ENCODE assay signal across 11 cellular contexts in genomic region chr17:42251115-42251514, GRCh38. TPM values are rescaled to one million over a fixed set of nuclear protein-coding genes. Genes with fewer than 3 reads are reported as not detected.
DNase-seq lines count a peak whose midpoint lies in the region; ATAC-seq, FAIRE-seq and TF ChIP-seq lines count a peak whose summit lies in the region.
"Had no signal": no experiment of that assay in that cellular context is flagged by ENCODE, and none has a peak within 500 bp of the region (broad histone marks: within the 10 kb centered on the region; RNA-seq: fewer than 3 reads in every experiment).

No MANE protein-coding gene starts in this region.

- no peaks in the 10 kb centered on the region for H3K9me3 Mint-ChIP-seq in natural killer cell
- H3K9me3 Mint-ChIP-seq in activated T-cell treated with anti-CD3 and anti-CD28 coated beads, Interleukin-2, amount 50 U/mL, for 4 hours = no peaks in the 10 kb centered on the region

- no peak for FAIRE-seq in bronchial epithelial cell (lab: Jason Lieb, UNC)
- FAIRE-seq: colon had no signal

- peaks cover 46 to 53% of the 10 kb centered on the region in 2 donors for H3K4me1 Mint-ChIP-seq in natural killer cell
- peaks cover 77% of the 10 kb centered on the region for H3K4me1 Mint-ChIP-seq in activated T-cell treated with anti-CD3 and anti-CD28 coated beads, Interleukin-2, amount 50 U/mL, for 4 hours (ENCODE audit: low read depth)

- H3K4me3 ChIP-seq in DOHH2 (ENCODE audit: low read length) (peak overlapping the region; percentile 8), LNCaP clone FGC (ENCODE audit: low read depth, low read length) (no peak overlapping the region), bronchial epithelial cell (ENCODE audit: low read depth, low read length) (no peak overlapping the region)

- H3K36me3 Mint-ChIP-seq in natural killer cell = no peaks in the 10 kb centered on the region
- peaks cover 9% of the 10 kb centered on the region for H3K36me3 Mint-ChIP-seq in activated T-cell treated with anti-CD3 and anti-CD28 coated beads, Interleukin-2, amount 50 U/mL, for 4 hours (ENCODE audit: insufficient read depth)

- H3K27ac ChIP-seq in DOHH2 (ENCODE audit: low read depth, low read length) = peak overlapping the region; percentile 84

- intact Hi-C loops in natural killer cell (cut with micrococcal nuclease) = no loop called here

- peak overlapping the region; percentile 69 for H3K4me2 ChIP-seq in DOHH2 (ENCODE audit: low read length)

- H3K9me2 ChIP-seq in DOHH2 (replicated peaks; ENCODE audit: control insufficient read depth, low read length) = no peaks in the 10 kb centered on the region

- H4K20me1 ChIP-seq in DOHH2 (ENCODE audit: control insufficient read depth, insufficient read depth, low read depth, low read length) = no peaks in the 10 kb centered on the region

- peaks cover 94% of the 10 kb centered on the region for H3K4me1 ChIP-seq in DOHH2 (ENCODE audit: control insufficient read depth, low read length)

- H3K27me3 Mint-ChIP-seq in natural killer cell (ENCODE audit: low read depth in 2 of 2) = no peaks in the 10 kb centered on the region
- no peaks in the 10 kb centered on the region for H3K27me3 Mint-ChIP-seq in activated T-cell treated with anti-CD3 and anti-CD28 coated beads, Interleukin-2, amount 50 U/mL, for 4 hours (ENCODE audit: low read depth)

- H3K36me3 ChIP-seq in DOHH2 (ENCODE audit: control insufficient read depth, low read length) (no peaks in the 10 kb centered on the region), bronchial epithelial cell (ENCODE audit: control insufficient read depth, insufficient read depth, low read length) (no peaks in the 10 kb centered on the region)

- H3K27ac Mint-ChIP-seq in natural killer cell = peak overlapping the region; percentile 97 to 100

- peaks cover 92% of the 10 kb centered on the region for H3K79me2 ChIP-seq in DOHH2 (ENCODE audit: control insufficient read depth, low read length)

- no peaks in the 10 kb centered on the region for H3K9me3 ChIP-seq in DOHH2 (ENCODE audit: control insufficient read depth, insufficient read depth, low read length)

- ATAC-seq in natural killer cell (no peak), HG02623 (IDR thresholded peaks at IDR 0.05; ENCODE audit: unreplicated experiment) (no peak), HG02610 (IDR thresholded peaks at IDR 0.05; ENCODE audit: unreplicated experiment) (no peak)
- ATAC-seq in activated T-cell treated with anti-CD3 and anti-CD28 coated beads, Interleukin-2, amount 50 U/mL, for 4 hours = no peak

- H3F3A ChIP-seq in DOHH2 (ENCODE audit: control insufficient read depth, insufficient read depth) = peaks cover 41% of the 10 kb centered on the region

- H3K4me3 Mint-ChIP-seq in natural killer cell = no peak overlapping the region
- no peak overlapping the region for H3K4me3 Mint-ChIP-seq in activated T-cell treated with anti-CD3 and anti-CD28 coated beads, Interleukin-2, amount 50 U/mL, for 4 hours

- no peaks in the 10 kb centered on the region for H3K27me3 ChIP-seq in DOHH2 (ENCODE audit: control insufficient read depth, low read length)
- H3K27me3 ChIP-seq in bronchial epithelial cell (ENCODE audit: control insufficient read depth, insufficient read depth, low read length) = no peaks in the 10 kb centered on the region

- DNase-seq in LNCaP clone FGC (ENCODE audit: low read depth) = no peak
- DNase-seq in bronchial epithelial cell (ENCODE audit: low read depth) = peak; percentile 17
- no peak for DNase-seq in natural killer cell
- no peak for DNase-seq in RKO (ENCODE audit: low spot score)
- DNase-seq in activated T-cell treated with anti-CD3 and anti-CD28 coated beads, Interleukin-2, amount 50 U/mL, for 4 hours = no peak
- DNase-seq: SHP77 treated with DMSO at 0.1 percent for 48 hours; stimulated activated CD8-positive, alpha-beta memory T cell treated with anti-CD3 and anti-CD28 coated beads, Interleukin-4, amount 100 ng/mL, for 48 hours had no signal

- peak; percentile 54 for TF ChIP-seq CTCF in DOHH2 (IDR thresholded peaks at IDR 0.05; ENCODE audit: low read depth, low read length, poor library complexity, severe bottlenecking)
- 0 out of 2 replicates have a peak, but pooled peaks have one; percentile 18 for TF ChIP-seq CTCF in LNCaP clone FGC (IDR thresholded peaks at IDR 0.05; ENCODE audit: control insufficient read depth, extremely low read depth, insufficient read depth)
- TF ChIP-seq CTCF in bronchial epithelial cell (IDR thresholded peaks at IDR 0.05; ENCODE audit: insufficient read depth, low read length, severe bottlenecking) = no peak
- TF ChIP-seq CTCF in natural killer cell (IDR thresholded peaks at IDR 0.05) = no peak

RNA-seq across cellular contexts. Expression of gene STAT5B, which starts 25.1 kb away (rescaled TPM):
- total RNA-seq in bronchial epithelial cell (11.6 and 12.2 TPM in 2 replicates), natural killer cell (100 to 1,000 TPM in 2 of 3 donors, 10 to 100 TPM in 1; 79.9 to 112 (median 103) TPM)
- total RNA-seq in activated T-cell treated with anti-CD3 and anti-CD28 coated beads, Interleukin-2, amount 50 U/mL, for 4 hours = 10 to 100 TPM; 62.9 to 86.7 (median 71.9) TPM

RNA-seq across cellular contexts. Expression of gene STAT5A, which starts 37.2 kb away (rescaled TPM):
- total RNA-seq in bronchial epithelial cell (1.3 TPM in 2 replicates), natural killer cell (100 to 1,000 TPM; 112 to 135 (median 117) TPM)
- total RNA-seq in activated T-cell treated with anti-CD3 and anti-CD28 coated beads, Interleukin-2, amount 50 U/mL, for 4 hours = 100 to 1,000 TPM; 193 to 264 (median 220) TPM

RNA-seq across cellular contexts. Expression of gene GHDC, which starts 56.8 kb away (rescaled TPM):
- total RNA-seq in bronchial epithelial cell (5.9 and 6.8 TPM in 2 replicates), natural killer cell (10 to 100 TPM; 19.5 to 24.6 (median 22.8) TPM)
- total RNA-seq in activated T-cell treated with anti-CD3 and anti-CD28 coated beads, Interleukin-2, amount 50 U/mL, for 4 hours = 10 to 100 TPM; 24.0 to 24.9 (median 24.7) TPM

Comparison
In these comparisons a context has a peak if more than half of its experiments do, and no peak if none do; other contexts are left out.
1. CTCF ChIP-seq: peak in DOHH2 (single experiment) and LNCaP clone FGC (single experiment); none in bronchial epithelial cell (single experiment) and natural killer cell (single experiment).
2. RNA of gene STAT5A, which starts 37.2 kb away (total RNA-seq): 193 to 264 TPM in activated T-cell treated with anti-CD3 and anti-CD28 coated beads, Interleukin-2, amount 50 U/mL, for 4 hours and 112 to 135 TPM in natural killer cell; 1.3 TPM in bronchial epithelial cell; every median in the first group is over 10 times any median in the second.